Comparison of ENCODE assay signal across 16 cellular contexts in genomic region chr18:3715223-3716080, GRCh38.
DNase-seq lines count a peak whose midpoint lies in the region; ATAC-seq, FAIRE-seq and TF ChIP-seq lines count a peak whose summit lies in the region.
"Had no signal": no experiment of that assay in that cellular context is flagged by ENCODE, and none has a peak within 500 bp of the region (broad histone marks: within the 10 kb centered on the region; RNA-seq: fewer than 3 reads in every experiment).

No MANE protein-coding gene starts in this region.

- no peaks in the 10 kb centered on the region for H3K36me3 ChIP-seq in Karpas-422 (ENCODE audit: insufficient read depth, low read length)
- H3K36me3 ChIP-seq in GM12878 (ENCODE audit: control insufficient read depth in 2 of 2, insufficient read depth in 2 of 2, low read length in 1 of 2): no peaks in the 10 kb centered on the region
- H3K36me3 ChIP-seq: left ventricle myocardium inferior had no signal

- H3K9me2 ChIP-seq in Karpas-422 (replicated peaks; ENCODE audit: insufficient read depth, low read length): no peaks in the 10 kb centered on the region

- SMC1A ChIA-PET in GM12878 (lab: Charles Lee; ENCODE audit: uncharacterized antibody, unreplicated experiment): interaction anchor here (0.6 to 1.9 kb wide), 11 partner anchors 8 to 279 kb away, joined by 3 to 6 read pairs (median 3); no protein-coding TSS in a partner anchor

- TF ChIP-seq CTCF in D721Med (IDR thresholded peaks at IDR 0.05; ENCODE audit: insufficient read depth, missing control alignments): no peak
- TF ChIP-seq CTCF in GM12878 (IDR thresholded peaks at IDR 0.05 in 2 of 3, conservative IDR thresholded peaks at IDR 0.05 in 1 of 3; ENCODE audit: control insufficient read depth in 2 of 3, extremely low read depth in 1 of 3, insufficient read depth in 1 of 3, low read depth in 3 of 3, low read length in 3 of 3): no peak

- FAIRE-seq in D721Med (lab: Jason Lieb, UNC) (peak; percentile 84), GM12878 (lab: Jason Lieb, UNC) (no peak), H54 (lab: Jason Lieb, UNC) (no peak)

- WGBS in GM12878 (ENCODE audit: insufficient coverage, insufficient replicate concordance, low lambda C conversion rate, missing lambda C conversion rate): 7% methylated on average over 5 of the region's 5 CpGs

- CTCF ChIA-PET in GM12878 (lab: Yijun Ruan, JAX): interaction anchor here (0.7 to 2.3 kb wide), 6 partner anchors 9 to 283 kb away, joined by 3 to 18 read pairs (median 4); no protein-coding TSS in a partner anchor

- TF ChIP-seq RAD21 in GM12878 (IDR thresholded peaks at IDR 0.05; ENCODE audit: insufficient read depth, low read depth, low read length): no peak

- RAD21 ChIA-PET in GM12878 (lab: Charles Lee; ENCODE audit: unreplicated experiment): interaction anchor here (0.6 to 2.2 kb wide), 8 partner anchors 9 to 437 kb away, joined by 3 to 10 read pairs (median 4); no protein-coding TSS in a partner anchor

- H3K4me3 ChIP-seq in Karpas-422 (ENCODE audit: low read length): no peak overlapping the region
- no peak overlapping the region for H3K4me3 ChIP-seq in GM12878
- H3K4me3 ChIP-seq: left ventricle myocardium inferior had no signal

- DNase-seq in D721Med (ENCODE audit: insufficient read length, low spot score) (no peak), Karpas-422 (no peak), NCI-H2107 treated with DMSO at 0.1 percent for 48 hours (lab: John Stamatoyannopoulos, UW; ENCODE audit: unreplicated experiment) (peak; percentile 98), GM12878 (ENCODE audit: low read depth, low spot score) (no peak), HUDEP-2 (lab: John Stamatoyannopoulos, UW; ENCODE audit: unreplicated experiment in 76 of 76) (no peak), NCI-H1694 (lab: John Stamatoyannopoulos, UW) (no peak), H54 (ENCODE audit: insufficient read length, low spot score) (no peak)
- no peak for DNase-seq in activated CD4-positive, alpha-beta T cell treated with anti-CD3 and anti-CD28 coated beads, Interleukin-2, amount 50 U/mL, for 48 hours
- DNase-seq: activated B cell treated with CpG ODN at 0.5 μM for 24 hours; activated CD8-positive, alpha-beta memory T cell treated with anti-CD3 and anti-CD28 coated beads, Interleukin-2, amount 50 U/mL, for 48 hours; activated naive CD8-positive, alpha-beta T cell treated with anti-CD3 and anti-CD28 coated beads, Interleukin-2, amount 10 ng/mL, durations not matched to agents 7 days and 5 days; central memory CD4-positive, alpha-beta T cell; foreskin melanocyte; left ventricle myocardium inferior; RPMI8226; T-cell had no signal

- in situ Hi-C loops in GM12878 (cut with MboI): no loop called here

- H3K9me3 ChIP-seq in Karpas-422 (ENCODE audit: low read length): no peaks in the 10 kb centered on the region
- H3K9me3 ChIP-seq in GM12878 (replicated peaks; ENCODE audit: control insufficient read depth, insufficient read depth, low read length): no peaks in the 10 kb centered on the region
- H3K9me3 ChIP-seq: left ventricle myocardium inferior had no signal

- H3K9ac ChIP-seq in Karpas-422 (ENCODE audit: low read length) (no peak overlapping the region), GM12878 (ENCODE audit: control insufficient read depth, insufficient read depth, low read length) (no peak overlapping the region)

- no peaks in the 10 kb centered on the region for H4K20me1 ChIP-seq in Karpas-422 (ENCODE audit: insufficient read depth, low read depth, low read length)
- H4K20me1 ChIP-seq in GM12878 (ENCODE audit: control insufficient read depth, insufficient read depth): no peaks in the 10 kb centered on the region

- BruUV-seq in GM12878 (replicated peaks; lab: Mats Ljungman, UMichigan): no TSS peak

- H3K79me2 ChIP-seq in Karpas-422 (ENCODE audit: low read length): no peaks in the 10 kb centered on the region
- H3K79me2 ChIP-seq in GM12878 (ENCODE audit: control insufficient read depth, insufficient read depth, low read length): no peaks in the 10 kb centered on the region

- POLR2A ChIA-PET in GM12878 (lab: Charles Lee): interaction anchor here (1.1 kb wide), 1 partner anchor 23 kb away, joined by 3 read pairs; no protein-coding TSS in a partner anchor

- peak; percentile 68 for ATAC-seq in GM12878
- ATAC-seq: T-cell had no signal

- TF ChIP-seq POLR2A in GM12878 (IDR thresholded peaks at IDR 0.05; ENCODE audit: low read depth, low read length) (no peak), H54 (IDR thresholded peaks at IDR 0.05; ENCODE audit: low read depth, low read length) (no peak)

- H3K4me2 ChIP-seq in Karpas-422 (ENCODE audit: low read depth, low read length, poor library complexity, severe bottlenecking) (no peak overlapping the region), GM12878 (ENCODE audit: control insufficient read depth, insufficient read depth) (no peak overlapping the region)

- no peak for TF ChIP-seq EP300 in GM12878 (IDR thresholded peaks at IDR 0.05; ENCODE audit: borderline replicate concordance in 1 of 2, control insufficient read depth in 1 of 2, low read depth in 2 of 2, low read length in 2 of 2)

- H3K27me3 ChIP-seq in Karpas-422 (ENCODE audit: low read length): no peaks in the 10 kb centered on the region
- H3K27me3 ChIP-seq in GM12878 (replicated peaks in 1 of 2; ENCODE audit: control insufficient read depth in 2 of 2, insufficient read depth in 2 of 2, low read length in 1 of 2): no peaks in the 10 kb centered on the region

- H3K27ac ChIP-seq in Karpas-422 (ENCODE audit: low read length): no peak overlapping the region
- H3K27ac ChIP-seq in GM12878 (ENCODE audit: control insufficient read depth, insufficient read depth): no peak overlapping the region
- H3K27ac ChIP-seq: left ventricle myocardium inferior had no signal

- intact Hi-C loops in GM12878 (cut with micrococcal nuclease; ENCODE audit: unreplicated experiment): loop anchor here (10.0 kb wide), 1 partner anchor 59 kb away; no protein-coding TSS in a partner anchor

- H3K4me1 ChIP-seq in Karpas-422 (ENCODE audit: low read length) (peaks cover 7% of the 10 kb centered on the region; the same call in 1 of the 2 replicates), GM12878 (ENCODE audit: control insufficient read depth, insufficient read depth, low read length) (no peaks in the 10 kb centered on the region)
- H3K4me1 ChIP-seq: left ventricle myocardium inferior had no signal

- H2AFZ ChIP-seq in Karpas-422 (ENCODE audit: low read length) (peak overlapping the region; percentile 8; the same call in 1 of the 2 replicates), GM12878 (ENCODE audit: control insufficient read depth, low read depth, low read length) (no peak overlapping the region)

TF ChIP-seq in GM12878, 131 proteins besides CTCF, POLR2A, EP300 and RAD21 (continues in another document):
- TF ChIP-seq MTA2 (IDR thresholded peaks at IDR 0.05; ENCODE audit: low read depth) (peak; percentile 69), JUND (IDR thresholded peaks at IDR 0.05; ENCODE audit: low read depth, low read length) (no peak), ZNF217 (IDR thresholded peaks at IDR 0.05) (0 out of 2 replicates have a peak, but pooled peaks have one; percentile 43), ETV6 (conservative IDR thresholded peaks at IDR 0.05 in 1 of 2, IDR thresholded peaks at IDR 0.05 in 1 of 2; ENCODE audit: borderline replicate concordance in 1 of 2, low read depth in 1 of 2) (no peak), NBN (IDR thresholded peaks at IDR 0.05) (peak; percentile 46; the same call in 1 of the 2 replicates), IKZF1 (conservative IDR thresholded peaks at IDR 0.05) (peak; percentile 58), REST (IDR thresholded peaks at IDR 0.05; ENCODE audit: low read depth, low read length) (no peak), KDM1A (IDR thresholded peaks at IDR 0.05; ENCODE audit: borderline replicate concordance) (no peak), EGR1 (IDR thresholded peaks at IDR 0.05; ENCODE audit: borderline replicate concordance in 1 of 2, low read depth in 2 of 2, low read length in 2 of 2) (no peak), IKZF2 (IDR thresholded peaks at IDR 0.05) (peak; percentile 83 to 86), MYC (IDR thresholded peaks at IDR 0.05; ENCODE audit: insufficient read depth, insufficient read length, insufficient replicate concordance, low read length, severe bottlenecking) (no peak), ZNF384 (IDR thresholded peaks at IDR 0.05; ENCODE audit: borderline replicate concordance, low read depth, low read length) (0 out of 2 replicates have a peak, but pooled peaks have one; percentile 12), DPF2 (IDR thresholded peaks at IDR 0.05) (peak; percentile 36; the same call in 1 of the 2 replicates)
